17 cellular contexts compared by ENCODE assay signal in genomic region chr13:97285221-97285955, GRCh38.
"Had no signal": no experiment of that assay in that cellular context is flagged by ENCODE, and none has a peak within 500 bp of the region (broad histone marks: within the 10 kb centered on the region; RNA-seq: fewer than 3 reads in every experiment).

No MANE protein-coding gene starts in this region.

- H3K4me3 ChIP-seq: esophagus squamous epithelium, gastroesophageal sphincter, hepatocyte, left ventricle myocardium inferior, prostate gland, thoracic aorta, uterus had no signal

- H2AFZ ChIP-seq: hepatocyte had no signal

- DNase-seq: activated CD4-positive, CD25-positive, alpha-beta regulatory T cell; activated gamma-delta T cell treated with Interleukin-2 at 50 U/mL for 16 hours; activated naive CD8-positive, alpha-beta T cell treated with anti-CD3 and anti-CD28 coated beads for 36 hours; activated T-cell treated with anti-CD3 and anti-CD28 coated beads, Interleukin-2, amount 50 U/mL, for 48 hours; brain microvascular endothelial cell; cerebellar nuclear complex; esophagus squamous epithelium; kidney; left ventricle myocardium inferior; nephron progenitor cell; stimulated activated CD4-positive, alpha-beta T cell treated with anti-CD3 and anti-CD28 coated beads, Interleukin-2, amount 100 ng/mL, for 48 hours; stimulated activated naive CD8-positive, alpha-beta T cell treated with anti-CD3 and anti-CD28 coated beads, Interleukin-15, Interleukin-2, amounts not matched to agents 100 U/mL and 50 U/mL, for 24 hours; uterus had no signal

- H3K36me3 ChIP-seq: brain microvascular endothelial cell, esophagus squamous epithelium, gastroesophageal sphincter, prostate gland, thoracic aorta, uterus had no signal

- ATAC-seq: gastroesophageal sphincter; stimulated activated naive CD8-positive, alpha-beta T cell treated with anti-CD3 and anti-CD28 coated beads, Interleukin-15, Interleukin-2, amounts not matched to agents 100 U/mL and 50 U/mL, for 24 hours had no signal

- H3K27me3 ChIP-seq: brain microvascular endothelial cell, esophagus squamous epithelium, gastroesophageal sphincter, hepatocyte, uterus had no signal

- FAIRE-seq: kidney had no signal

- H3K9me3 ChIP-seq: esophagus squamous epithelium, gastroesophageal sphincter, left ventricle myocardium inferior, prostate gland, thoracic aorta, uterus had no signal

- H3K27ac ChIP-seq: brain microvascular endothelial cell, hepatocyte, left ventricle myocardium inferior, prostate gland, uterus had no signal

- H3K4me2 ChIP-seq: hepatocyte had no signal
